ENCODE assay signal across 23 cellular contexts in genomic region chr4:22235798-22236197, GRCh38.
"Had no signal": no experiment of that assay in that cellular context is flagged by ENCODE, and none has a peak within 500 bp of the region (broad histone marks: within the 10 kb centered on the region; RNA-seq: fewer than 3 reads in every experiment).

No MANE protein-coding gene starts in this region.

- H3K36me3 ChIP-seq: esophagus muscularis mucosa, neutrophil, right lobe of liver, tibial artery had no signal

- H3K4me1 Mint-ChIP-seq: mesothelial cell of epicardium had no signal

- H3K4me3 ChIP-seq: esophagus muscularis mucosa, right lobe of liver, skin epidermis, tibial artery had no signal

- H3K27ac Mint-ChIP-seq: activated CD4-positive, alpha-beta T cell treated with anti-CD3 and anti-CD28 coated beads, Interleukin-2, amount 10 ng/mL, durations not matched to agents 7 days and 5 days; activated CD8-positive, alpha-beta T cell treated with anti-CD3 and anti-CD28 coated beads for 36 hours; activated naive CD8-positive, alpha-beta T cell treated with anti-CD3 and anti-CD28 coated beads, Interleukin-2, amount 50 U/mL, for 24 hours; activated T-helper 1 cell treated with anti-CD3 and anti-CD28 coated beads, Interleukin-12 subunit alpha, Interleukin-12 subunit beta, Interleukin-2, Interleukin-4 antibody, amounts not matched to agents 30 ng/mL and 10 ng/mL and 1 ng/mL, durations not matched to agents 14 hours and 24 hours and 36 hours; effector memory CD8-positive, alpha-beta T cell; mesothelial cell of epicardium; naive thymus-derived CD8-positive, alpha-beta T cell; T-cell; T-helper 2 cell treated with Interferon-gamma antibody and Interleukin-4, amounts not matched to agents 5 μg/mL and 100 μg/mL, for 36 hours had no signal

- ATAC-seq: activated CD8-positive, alpha-beta T cell treated with anti-CD3 and anti-CD28 coated beads for 36 hours; activated naive CD8-positive, alpha-beta T cell treated with anti-CD3 and anti-CD28 coated beads, Interleukin-2, amount 50 U/mL, for 24 hours; effector memory CD8-positive, alpha-beta T cell; naive thymus-derived CD8-positive, alpha-beta T cell; right lobe of liver; stimulated activated naive CD8-positive, alpha-beta T cell treated with anti-CD3 and anti-CD28 coated beads, Interleukin-15, amount 100 ng/mL, for 72 hours; T-cell had no signal

- H3K4me3 Mint-ChIP-seq: activated CD4-positive, alpha-beta T cell treated with anti-CD3 and anti-CD28 coated beads, Interleukin-2, amount 10 ng/mL, durations not matched to agents 7 days and 5 days; activated CD8-positive, alpha-beta T cell treated with anti-CD3 and anti-CD28 coated beads for 36 hours; activated naive CD8-positive, alpha-beta T cell treated with anti-CD3 and anti-CD28 coated beads, Interleukin-2, amount 50 U/mL, for 24 hours; activated T-helper 1 cell treated with anti-CD3 and anti-CD28 coated beads, Interleukin-12 subunit alpha, Interleukin-12 subunit beta, Interleukin-2, Interleukin-4 antibody, amounts not matched to agents 30 ng/mL and 10 ng/mL and 1 ng/mL, durations not matched to agents 14 hours and 24 hours and 36 hours; effector memory CD8-positive, alpha-beta T cell; mesothelial cell of epicardium; naive thymus-derived CD8-positive, alpha-beta T cell; stimulated activated naive CD8-positive, alpha-beta T cell treated with anti-CD3 and anti-CD28 coated beads, Interleukin-15, amount 100 ng/mL, for 72 hours; T-cell; T-helper 2 cell treated with Interferon-gamma antibody and Interleukin-4, amounts not matched to agents 5 μg/mL and 100 μg/mL, for 36 hours had no signal

- H3K79me2 ChIP-seq: parathyroid adenoma had no signal

- H3K36me3 Mint-ChIP-seq: mesothelial cell of epicardium; naive thymus-derived CD8-positive, alpha-beta T cell; T-cell had no signal

- H3K27me3 ChIP-seq: neutrophil, right lobe of liver had no signal

- H3K9ac ChIP-seq: parathyroid adenoma had no signal

- DNase-seq: activated CD4-positive, alpha-beta T cell treated with anti-CD3 and anti-CD28 coated beads, Interleukin-2, amount 10 ng/mL, durations not matched to agents 7 days and 5 days; activated CD4-positive, CD25-positive, alpha-beta regulatory T cell treated with anti-CD3 and anti-CD28 coated beads, Interleukin-2, amount 50 U/mL, for 72 hours; activated CD8-positive, alpha-beta T cell treated with anti-CD3 and anti-CD28 coated beads for 36 hours; activated gamma-delta T cell; activated naive CD4-positive, alpha-beta T cell treated with anti-CD3 and anti-CD28 coated beads, Interleukin-2, amount 50 U/mL, for 16 hours; activated naive CD8-positive, alpha-beta T cell treated with anti-CD3 and anti-CD28 coated beads, Interleukin-2, amount 50 U/mL, for 24 hours; dermis blood vessel endothelial cell; effector memory CD8-positive, alpha-beta T cell; head of caudate nucleus; naive thymus-derived CD8-positive, alpha-beta T cell; right lobe of liver; stimulated activated CD4-positive, alpha-beta T cell treated with anti-CD3 and anti-CD28 coated beads, Interleukin-1b, Interleukin-23, amount 100 ng/mL, for 48 hours; stimulated activated naive CD8-positive, alpha-beta T cell treated with anti-CD3 and anti-CD28 coated beads, Interleukin-15, amount 100 ng/mL, for 72 hours; T-cell; tibial artery had no signal

- H2AFZ ChIP-seq: parathyroid adenoma had no signal

- H3K9me3 Mint-ChIP-seq: activated CD4-positive, alpha-beta T cell treated with anti-CD3 and anti-CD28 coated beads, Interleukin-2, amount 10 ng/mL, durations not matched to agents 7 days and 5 days; activated naive CD8-positive, alpha-beta T cell treated with anti-CD3 and anti-CD28 coated beads, Interleukin-2, amount 50 U/mL, for 24 hours; activated T-helper 1 cell treated with anti-CD3 and anti-CD28 coated beads, Interleukin-12 subunit alpha, Interleukin-12 subunit beta, Interleukin-2, Interleukin-4 antibody, amounts not matched to agents 30 ng/mL and 10 ng/mL and 1 ng/mL, durations not matched to agents 14 hours and 24 hours and 36 hours; mesothelial cell of epicardium; naive thymus-derived CD8-positive, alpha-beta T cell; T-helper 2 cell treated with Interferon-gamma antibody and Interleukin-4, amounts not matched to agents 5 μg/mL and 100 μg/mL, for 36 hours had no signal

- H3K27me3 Mint-ChIP-seq: activated CD4-positive, alpha-beta T cell treated with anti-CD3 and anti-CD28 coated beads, Interleukin-2, amount 10 ng/mL, durations not matched to agents 7 days and 5 days; activated CD8-positive, alpha-beta T cell treated with anti-CD3 and anti-CD28 coated beads for 36 hours; effector memory CD8-positive, alpha-beta T cell; stimulated activated naive CD8-positive, alpha-beta T cell treated with anti-CD3 and anti-CD28 coated beads, Interleukin-15, amount 100 ng/mL, for 72 hours; T-cell had no signal

- H3K27ac ChIP-seq: esophagus muscularis mucosa, neutrophil, parathyroid adenoma, right lobe of liver, skin epidermis, tibial artery, VCaP had no signal

- H3K4me1 ChIP-seq: esophagus muscularis mucosa, parathyroid adenoma, tibial artery had no signal

- H3K9me3 ChIP-seq: esophagus muscularis mucosa, neutrophil, right lobe of liver had no signal
